22 cellular contexts compared by ENCODE assay signal in the genomic region with DNA sequence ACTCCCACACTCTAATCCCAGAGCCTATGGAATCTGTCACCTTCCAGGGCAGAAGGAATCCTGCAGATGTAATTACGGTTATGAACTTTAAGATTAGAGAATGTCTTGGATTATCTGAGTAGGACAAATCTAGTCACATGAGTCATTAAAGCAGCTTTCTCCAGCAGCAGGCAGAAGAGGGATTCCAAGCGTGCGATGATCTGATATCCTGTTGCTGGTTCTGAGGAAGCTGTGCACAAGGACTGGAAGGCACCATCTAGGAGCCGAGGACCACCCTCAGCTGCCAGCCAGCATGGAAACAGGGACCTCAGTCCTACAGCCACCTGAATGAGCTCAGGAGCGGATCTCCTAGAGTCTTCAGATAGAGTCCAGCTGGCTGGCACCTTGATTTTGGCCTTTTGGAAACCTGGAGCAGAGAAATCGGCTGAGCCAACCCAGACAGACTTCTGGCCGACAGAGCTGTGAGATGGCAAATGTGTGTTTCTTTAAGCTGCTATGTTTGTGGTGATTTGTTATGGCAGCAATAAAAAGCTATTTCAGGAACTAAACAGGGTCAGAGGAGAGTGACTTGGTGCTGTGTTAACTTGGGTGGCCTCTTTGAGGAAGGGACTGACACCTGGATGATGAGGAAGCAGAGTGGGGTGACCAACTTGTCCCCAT. TPM values are rescaled to one million over a fixed set of nuclear protein-coding genes. Genes with fewer than 3 reads are reported as not detected.
A peak's percentile ranks its signal among the peaks of the same experiment; 100 is the strongest.
DNase-seq lines count a peak whose midpoint lies in the region; ATAC-seq and TF ChIP-seq lines count a peak whose summit lies in the region.
"Had no signal": no experiment of that assay in that cellular context is flagged by ENCODE, and none has a peak within 500 bp of the region (broad histone marks: within the 10 kb centered on the region; RNA-seq: fewer than 3 reads in every experiment).

No MANE protein-coding gene starts in this region.

- no peak overlapping the region for H3K9ac ChIP-seq in mesendoderm (ENCODE audit: low read length)

- no peak overlapping the region for H3K4me3 Mint-ChIP-seq in immature natural killer cell
- H3K4me3 Mint-ChIP-seq: activated CD4-positive, alpha-beta T cell treated with anti-CD3 and anti-CD28 coated beads, Interleukin-2, amount 10 ng/mL, durations not matched to agents 24 days and 14 days; CD8-positive, alpha-beta T cell; memory B cell; nephron had no signal

- no peaks in the 10 kb centered on the region for H3K27me3 ChIP-seq in mesendoderm (ENCODE audit: insufficient read depth, low read length, poor library complexity)
- peaks cover 0 to 17% of the 10 kb centered on the region in 2 donors for H3K27me3 ChIP-seq in tibial nerve
- H3K27me3 ChIP-seq: breast epithelium had no signal

- no peaks in the 10 kb centered on the region for H3K79me2 ChIP-seq in mesendoderm (ENCODE audit: control insufficient read depth, insufficient read depth, low read length)

- peaks cover 0 to 4% of the 10 kb centered on the region in 2 donors for H3K4me1 Mint-ChIP-seq in immature natural killer cell

- no peak overlapping the region for H4K5ac ChIP-seq in mesendoderm (ENCODE audit: low read length)

- no peak overlapping the region for H3K23ac ChIP-seq in mesendoderm (ENCODE audit: low read length)

- no peaks in the 10 kb centered on the region for H3K9me3 ChIP-seq in tibial nerve
- H3K9me3 ChIP-seq: breast epithelium, HAP-1 had no signal

- TF ChIP-seq CTCF in AG10803 (conservative IDR thresholded peaks at IDR 0.05; ENCODE audit: low read length) (no peak), tibial nerve (IDR thresholded peaks at IDR 0.05) (no peak)

- H3K4me3 ChIP-seq in AG10803 (ENCODE audit: low read length) (no peak overlapping the region), mesendoderm (ENCODE audit: low read length) (no peak overlapping the region), tibial nerve (no peak overlapping the region)
- H3K4me3 ChIP-seq: breast epithelium, HAP-1 had no signal

- H3K4me1 ChIP-seq in mesendoderm (ENCODE audit: control insufficient read depth, low read depth, low read length) (peaks cover 10% of the 10 kb centered on the region), tibial nerve (peaks cover 0 to 4% (median 0%) of the 10 kb centered on the region in 4 donors)
- H3K4me1 ChIP-seq: breast epithelium, HAP-1 had no signal

- no peak overlapping the region for H3K18ac ChIP-seq in mesendoderm (ENCODE audit: low read length)

- no peaks in the 10 kb centered on the region for H3K79me1 ChIP-seq in mesendoderm (ENCODE audit: low read length)

- no peak overlapping the region for H3K27ac ChIP-seq in mesendoderm (ENCODE audit: low read depth, low read length)
- H3K27ac ChIP-seq in tibial nerve, result no peak overlapping the region
- H3K27ac ChIP-seq: breast epithelium, epithelial cell of prostate had no signal

- ATAC-seq in HG03457 (IDR thresholded peaks at IDR 0.05; ENCODE audit: unreplicated experiment), result no peak
- ATAC-seq: CD8-positive, alpha-beta T cell had no signal

- H2BK15ac ChIP-seq in mesendoderm (replicated peaks; ENCODE audit: low read depth), result no peak overlapping the region

- no peak overlapping the region for H2AK5ac ChIP-seq in mesendoderm (ENCODE audit: low read length)

- H3K36me3 ChIP-seq in mesendoderm (ENCODE audit: control insufficient read depth, insufficient read depth, low read length) (no peaks in the 10 kb centered on the region), tibial nerve (no peaks in the 10 kb centered on the region)
- H3K36me3 ChIP-seq: breast epithelium, HAP-1 had no signal

- H2BK5ac ChIP-seq in mesendoderm (ENCODE audit: low read length), result no peak overlapping the region

- in situ Hi-C loops in G401 (cut with HindIII; ENCODE audit: low sequenced_read_pairs), result no loop called here

- DNase-seq in AG10803 (ENCODE audit: low read depth) (peak; percentile 2), G401 (ENCODE audit: low spot score) (peak; percentile 76), amniotic epithelial cell (ENCODE audit: low read depth) (peak; percentile 16), mesendoderm (peak; percentile 14), tibial nerve (ENCODE audit: low spot score in 2 of 2) (no peak), DMS 273 treated with DMSO at 0.1 percent for 48 hours (lab: John Stamatoyannopoulos, UW) (no peak), immature natural killer cell (no peak)
- DNase-seq: activated CD4-positive, alpha-beta T cell treated with anti-CD3 and anti-CD28 coated beads, Interleukin-2, amount 10 ng/mL, durations not matched to agents 24 days and 14 days; activated CD8-positive, alpha-beta memory T cell treated with anti-CD3 and anti-CD28 coated beads, Interleukin-2, amount 50 U/mL, for 48 hours; activated effector memory CD4-positive, alpha-beta T cell treated with anti-CD3 and anti-CD28 coated beads, Interleukin-2, amount 50 U/mL, for 16 hours; CD8-positive, alpha-beta T cell; SHP77 treated with DMSO at 0.1 percent for 48 hours; T-helper 1 cell had no signal

- no peak overlapping the region for H3K4me2 ChIP-seq in mesendoderm (ENCODE audit: low read length)

- no peak overlapping the region for H4K8ac ChIP-seq in mesendoderm (ENCODE audit: low read depth, low read length)

- TF ChIP-seq EP300 in tibial nerve (IDR thresholded peaks at IDR 0.05), result no peak

- H3K4ac ChIP-seq in mesendoderm (ENCODE audit: low read depth, low read length), result no peak overlapping the region

- no peaks in the 10 kb centered on the region for H3K36me3 Mint-ChIP-seq in immature natural killer cell
- H3K36me3 Mint-ChIP-seq: CD8-positive, alpha-beta T cell; memory B cell had no signal

- H3K27ac Mint-ChIP-seq in immature natural killer cell, result no peak overlapping the region
- H3K27ac Mint-ChIP-seq: activated CD4-positive, alpha-beta T cell treated with anti-CD3 and anti-CD28 coated beads, Interleukin-2, amount 10 ng/mL, durations not matched to agents 24 days and 14 days; CD8-positive, alpha-beta T cell; memory B cell; progenitor cell of endocrine pancreas had no signal

- no CpG with 5 or more reads among the region's 7 CpGs for WGBS in mesendoderm (ENCODE audit: extremely low coverage, insufficient coverage, low lambda C conversion rate)
- WGBS in tibial nerve, 2 donors, result 50 to 61% methylated on average over 7 of the region's 7 CpGs

- no peak overlapping the region for H3K56ac ChIP-seq in mesendoderm (ENCODE audit: low read length)

- no peak overlapping the region for H2BK120ac ChIP-seq in mesendoderm (ENCODE audit: low read depth, low read length)

- H3K27me3 Mint-ChIP-seq in immature natural killer cell (ENCODE audit: low read depth in 3 of 3), result peaks cover 0 to 5% (median 2%) of the 10 kb centered on the region in 3 donors

- H3K9me3 Mint-ChIP-seq in immature natural killer cell, result no peaks in the 10 kb centered on the region
- H3K9me3 Mint-ChIP-seq: activated CD4-positive, alpha-beta T cell treated with anti-CD3 and anti-CD28 coated beads, Interleukin-2, amount 10 ng/mL, durations not matched to agents 24 days and 14 days; CD8-positive, alpha-beta T cell; memory B cell; nephron had no signal

- TF ChIP-seq POLR2A in tibial nerve (IDR thresholded peaks at IDR 0.05), result no peak

RNA-seq across cellular contexts. Expression of a gene that starts 34.5 kb away (rescaled TPM):
- total RNA-seq in G401 (2014; rRNA removed; shearing (Covaris generic)), result 0.12 and 0.44 TPM in 2 replicates
- polyA plus RNA-seq in mesendoderm (2013, experiment 1 of 2), result 26.7 TPM
- polyA plus RNA-seq in mesendoderm (2013, experiment 2 of 2), result 26.5 TPM
- 10 to 100 TPM in 3 of 4 donors, 1 to 10 TPM in 1; 3.6 to 22.9 (median 14.5) TPM for total RNA-seq in tibial nerve
- not detected for polyA plus RNA-seq in immature natural killer cell
- total RNA-seq: CD8-positive, alpha-beta T cell; OCI-LY7 had no signal
- polyA plus RNA-seq: AG04450 had no signal

Comparison
In these comparisons a context has a peak if more than half of its experiments do, and no peak if none do; other contexts are left out.
1. DNase-seq: peak in AG10803 (single experiment), G401 (single experiment), amniotic epithelial cell (single experiment) and mesendoderm (single experiment); none in tibial nerve (0 of 2), DMS 273 treated with DMSO at 0.1 percent for 48 hours (single experiment) and immature natural killer cell (0 of 3).